Comparison of ENCODE assay signal across 8 cellular contexts in genomic region chr22:28817919-28818859, GRCh38. TPM values are rescaled to one million over a fixed set of nuclear protein-coding genes. Genes with fewer than 3 reads are reported as not detected.
DNase-seq lines count a peak whose midpoint lies in the region; ATAC-seq, FAIRE-seq and TF ChIP-seq lines count a peak whose summit lies in the region.

No MANE protein-coding gene starts in this region.

- no peaks in the 10 kb centered on the region for H3K27me3 ChIP-seq in sigmoid colon
- H3K27me3 ChIP-seq in tibial nerve = no peaks in the 10 kb centered on the region

- intact Hi-C loops in Right ventricle myocardium superior (cut with DNase I) (no loop called here), sigmoid colon (cut with DNase I) (no loop called here)

- TF ChIP-seq POLR2A in sigmoid colon (IDR thresholded peaks at IDR 0.05) (no peak), tibial nerve (IDR thresholded peaks at IDR 0.05) (no peak)

- 50 to 73% methylated on average over 14 of the region's 14 CpGs for WGBS in sigmoid colon, 2 donors
- WGBS in tibial nerve, 2 donors = 85 to 90% methylated on average over 14 of the region's 14 CpGs

- H3K9me3 ChIP-seq in sigmoid colon (no peaks in the 10 kb centered on the region), tibial nerve (no peaks in the 10 kb centered on the region)

- H3K27ac ChIP-seq in sigmoid colon (peak overlapping the region; percentile 4 to 52 (median 20)), tibial nerve (peak overlapping the region in 2 of 4 donors; percentile 9 to 46)

- peaks cover 0 to 14% (median 5%) of the 10 kb centered on the region in 4 donors for H3K4me1 ChIP-seq in sigmoid colon
- peaks cover 0 to 19% (median 2%) of the 10 kb centered on the region in 4 donors for H3K4me1 ChIP-seq in tibial nerve

- no peak for TF ChIP-seq EP300 in sigmoid colon (IDR thresholded peaks at IDR 0.05)
- peak in 1 of 2 donors; percentile 7 for TF ChIP-seq EP300 in tibial nerve (IDR thresholded peaks at IDR 0.05)

- ATAC-seq in Right ventricle myocardium superior (ENCODE audit: poor library complexity) (peak; percentile 64), HG02938 (IDR thresholded peaks at IDR 0.05; ENCODE audit: unreplicated experiment) (no peak), GM21717 (IDR thresholded peaks at IDR 0.05; ENCODE audit: unreplicated experiment) (no peak)

- H3K36me3 ChIP-seq in sigmoid colon (no peaks in the 10 kb centered on the region), tibial nerve (peaks cover 0 to 21% (median 0%) of the 10 kb centered on the region in 3 donors)

- DNase-seq in GM19239 (ENCODE audit: insufficient read length, low spot score) (no peak), NCI-H69 (lab: John Stamatoyannopoulos, UW) (peak; percentile 57), Right ventricle myocardium superior (no peak), sigmoid colon (peak; percentile 60), tibial nerve (ENCODE audit: low spot score in 2 of 2) (no peak)
- DNase-seq in stimulated activated CD4-positive, alpha-beta T cell treated with anti-CD3 and anti-CD28 coated beads, Interleukin-1b, Interleukin-23, amount 100 ng/mL, for 48 hours = no peak

- TF ChIP-seq CTCF in sigmoid colon (IDR thresholded peaks at IDR 0.05) (no peak), tibial nerve (IDR thresholded peaks at IDR 0.05) (no peak)

- FAIRE-seq in GM19239 (lab: Jason Lieb, UNC) = peak; percentile 39

- H3K4me3 ChIP-seq in sigmoid colon (no peak overlapping the region), tibial nerve (no peak overlapping the region)

RNA-seq across cellular contexts. Expression of gene XBP1, which starts 17.8 kb away (rescaled TPM):
- total RNA-seq in Right ventricle myocardium superior = 61.5 TPM
- 100 to 1,000 TPM in 2 of 4 donors, 10 to 100 TPM in 2; 76.7 to 126 (median 106) TPM for total RNA-seq in sigmoid colon
- 100 to 1,000 TPM in 2 of 3 donors, 10 to 100 TPM in 1; 87.6 to 134 (median 106) TPM for polyA plus RNA-seq in sigmoid colon
- 100 to 1,000 TPM in 3 of 4 donors, 10 to 100 TPM in 1; 65.6 to 113 (median 111) TPM for total RNA-seq in tibial nerve

RNA-seq across cellular contexts. Expression of gene CCDC117, which starts 45.7 kb away (rescaled TPM):
- total RNA-seq in Right ventricle myocardium superior (12.0 TPM), sigmoid colon (10 to 100 TPM; 23.9 to 33.2 (median 29.8) TPM), tibial nerve (10 to 100 TPM; 16.7 to 22.4 (median 20.6) TPM)
- 10 to 100 TPM in 1 of 3 donors, 1 to 10 TPM in 2; 9.6 to 10.4 (median 9.6) TPM for polyA plus RNA-seq in sigmoid colon

Comparison
In these comparisons a context has a peak if more than half of its experiments do, and no peak if none do; other contexts are left out.
1. DNase-seq: peak in NCI-H69 (single experiment) and sigmoid colon (single experiment); none in GM19239 (single experiment), Right ventricle myocardium superior (single experiment), tibial nerve (0 of 2) and stimulated activated CD4-positive, alpha-beta T cell treated with anti-CD3 and anti-CD28 coated beads, Interleukin-1b, Interleukin-23, amount 100 ng/mL, for 48 hours (single experiment).